9 cellular contexts compared by ENCODE assay signal in the genomic region with DNA sequence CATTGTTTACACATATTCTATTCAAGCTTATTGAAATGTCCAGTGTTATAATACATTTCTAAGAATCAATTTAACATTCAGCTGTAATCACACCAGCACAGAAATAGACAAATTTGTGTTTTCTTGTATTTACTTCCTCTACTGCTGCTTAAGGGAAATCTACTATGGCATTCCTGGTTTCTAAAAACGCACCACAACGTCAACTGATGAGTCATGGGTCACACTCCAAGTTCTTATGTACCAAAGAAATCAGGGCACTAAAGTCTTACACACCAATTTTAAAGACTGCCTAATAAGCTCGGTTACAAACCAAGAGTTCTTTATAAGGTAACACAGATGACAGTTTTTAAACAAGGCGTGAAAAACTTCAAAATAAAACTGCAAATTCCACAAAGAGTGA. TPM values are rescaled to one million over a fixed set of nuclear protein-coding genes. Genes with fewer than 3 reads are reported as not detected.
DNase-seq lines count a peak whose midpoint lies in the region; ATAC-seq and TF ChIP-seq lines count a peak whose summit lies in the region.
"Had no signal": no experiment of that assay in that cellular context is flagged by ENCODE, and none has a peak within 500 bp of the region (broad histone marks: within the 10 kb centered on the region; RNA-seq: fewer than 3 reads in every experiment).

No MANE protein-coding gene starts in this region.

- peaks cover 93% of the 10 kb centered on the region for H3K79me2 ChIP-seq in Loucy (ENCODE audit: insufficient read depth, low read length)

- H3K4me1 ChIP-seq in Loucy (ENCODE audit: insufficient read depth, low read length, poor library complexity, severe bottlenecking) = peaks cover 50% of the 10 kb centered on the region
- H3K4me1 ChIP-seq in colonic mucosa = no peaks in the 10 kb centered on the region
- peaks cover 0 to 17% (median 5%) of the 10 kb centered on the region in 4 donors for H3K4me1 ChIP-seq in right lobe of liver
- peaks cover 22% of the 10 kb centered on the region for H3K4me1 ChIP-seq in BE2C

- TF ChIP-seq CTCF in Loucy (conservative IDR thresholded peaks at IDR 0.05; ENCODE audit: low read length) = no peak
- TF ChIP-seq CTCF in colonic mucosa (IDR thresholded peaks at IDR 0.05) = no peak
- no peak for TF ChIP-seq CTCF in right lobe of liver (IDR thresholded peaks at IDR 0.05)
- TF ChIP-seq CTCF in BE2C (IDR thresholded peaks at IDR 0.05; ENCODE audit: low read depth, low read length) = no peak

- H4K20me1 ChIP-seq in Loucy (ENCODE audit: insufficient read depth, low read length, poor library complexity, severe bottlenecking) = peaks cover 13% of the 10 kb centered on the region

- intact Hi-C loops in colonic mucosa (cut with DNase I) = no loop called here
- intact Hi-C loops in right lobe of liver (cut with DNase I) = no loop called here

- no peaks in the 10 kb centered on the region for H3F3A ChIP-seq in Loucy (ENCODE audit: low read depth)

- H3K36me3 ChIP-seq in Loucy (ENCODE audit: insufficient read depth, low read length) (no peaks in the 10 kb centered on the region), colonic mucosa (no peaks in the 10 kb centered on the region), right lobe of liver (no peaks in the 10 kb centered on the region), BE2C (no peaks in the 10 kb centered on the region)

- H3K9me3 ChIP-seq in Loucy (ENCODE audit: insufficient read depth, low read depth, low read length) (no peaks in the 10 kb centered on the region), colonic mucosa (no peaks in the 10 kb centered on the region), right lobe of liver (no peaks in the 10 kb centered on the region), BE2C (no peaks in the 10 kb centered on the region)

- DNase-seq in AG08396 (ENCODE audit: low spot score) (peak; percentile 40), colonic mucosa (peak; percentile 26), right lobe of liver (no peak), globus pallidus (ENCODE audit: low spot score) (no peak), C1 segment of cervical spinal cord (lab: John Stamatoyannopoulos, UW) (no peak), BE2C (no peak)
- DNase-seq: stimulated activated CD4-positive, alpha-beta T cell treated with anti-CD3 and anti-CD28 coated beads, Interleukin-1b, Interleukin-23, amount 100 ng/mL, for 48 hours had no signal

- ATAC-seq in right lobe of liver = peak; percentile 80 to 95 (median 85)
- no peak for ATAC-seq in HG03469 (IDR thresholded peaks at IDR 0.05; ENCODE audit: unreplicated experiment)

- no peaks in the 10 kb centered on the region for H3K9me2 ChIP-seq in Loucy (replicated peaks; ENCODE audit: low read depth, low read length)

- H3K4me2 ChIP-seq in Loucy (ENCODE audit: low read depth, low read length, poor library complexity, severe bottlenecking) = peak overlapping the region; percentile 2

- TF ChIP-seq POLR2A in right lobe of liver (IDR thresholded peaks at IDR 0.05) = no peak

- H3K27ac ChIP-seq in colonic mucosa = no peak overlapping the region
- H3K27ac ChIP-seq in right lobe of liver = peak overlapping the region; percentile 30 to 44 (median 32)

- H3K9ac ChIP-seq in Loucy (ENCODE audit: low read depth, low read length, poor library complexity, severe bottlenecking) (no peak overlapping the region), colonic mucosa (ENCODE audit: low read depth in 2 of 2, low read length in 2 of 2) (no peak overlapping the region)

- WGBS in right lobe of liver (ENCODE audit: insufficient coverage, low coverage, low lambda C conversion rate, missing lambda C conversion rate) = 25% methylated on average over 4 of the region's 4 CpGs

- H3K4me3 ChIP-seq in Loucy (ENCODE audit: low read length, poor library complexity, severe bottlenecking) (no peak overlapping the region), colonic mucosa (no peak overlapping the region), right lobe of liver (no peak overlapping the region), BE2C (ENCODE audit: low read depth, low read length) (no peak overlapping the region)

- no peaks in the 10 kb centered on the region for H3K27me3 ChIP-seq in Loucy (ENCODE audit: insufficient read depth, low read length, poor library complexity, severe bottlenecking)
- no peaks in the 10 kb centered on the region for H3K27me3 ChIP-seq in colonic mucosa
- no peaks in the 10 kb centered on the region for H3K27me3 ChIP-seq in right lobe of liver
- H3K27me3 ChIP-seq in BE2C = no peaks in the 10 kb centered on the region

- no peak overlapping the region for H2AFZ ChIP-seq in Loucy (ENCODE audit: low read length)

RNA-seq across cellular contexts. Expression of a gene that starts 13.2 kb away (rescaled TPM):
- total RNA-seq in colonic mucosa (10 to 100 TPM; 22.4 to 30.3 TPM), right lobe of liver (10 to 100 TPM in 5 of 6 experiments, 1 to 10 TPM in 1; 9.5 to 28.3 (median 19.6) TPM)
- 4.9 TPM for polyA plus RNA-seq in BE2C (2012; ENCODE audit: insufficient read depth, insufficient read length, low read depth)

RNA-seq across cellular contexts. Expression of a gene that starts 14.6 kb away (rescaled TPM):
- 100 to 1,000 TPM; 123 to 124 TPM for total RNA-seq in colonic mucosa
- 10 to 100 TPM; 34.9 to 56.2 (median 46.6) TPM for total RNA-seq in right lobe of liver
- polyA plus RNA-seq in BE2C (2012; ENCODE audit: insufficient read depth, insufficient read length, low read depth) = 150 TPM

Comparison
In these comparisons a context has a peak if more than half of its experiments do, and no peak if none do; other contexts are left out.
1. DNase-seq: peak in AG08396 (single experiment) and colonic mucosa (single experiment); none in right lobe of liver (0 of 3), globus pallidus (single experiment), C1 segment of cervical spinal cord (0 of 14) and BE2C (single experiment).